19 cellular contexts compared by ENCODE assay signal in genomic region chr12:23197266-23197665, GRCh38.
"Had no signal": no experiment of that assay in that cellular context is flagged by ENCODE, and none has a peak within 500 bp of the region (broad histone marks: within the 10 kb centered on the region; RNA-seq: fewer than 3 reads in every experiment).

No MANE protein-coding gene starts in this region.

- H3K27ac Mint-ChIP-seq: activated CD4-positive, alpha-beta T cell treated with anti-CD3 and anti-CD28 coated beads, Interleukin-2, amount 10 ng/mL, durations not matched to agents 7 days and 5 days; natural killer cell treated with Interleukin-12 subunit alpha and Interleukin-12 subunit beta and Interleukin-15 and Interleukin-18, amount 100 ng/mL, for 72 hours; T-helper 17 cell had no signal

- H3K4me1 ChIP-seq: adrenal gland, heart left ventricle, suprapubic skin had no signal

- H3K27ac ChIP-seq: adrenal gland, suprapubic skin had no signal

- H3K4me3 ChIP-seq: adrenal gland, heart left ventricle, mucosa of descending colon, suprapubic skin had no signal

- H3K4me3 Mint-ChIP-seq: activated CD4-positive, alpha-beta T cell treated with anti-CD3 and anti-CD28 coated beads, Interleukin-2, amount 10 ng/mL, durations not matched to agents 7 days and 5 days; natural killer cell treated with Interleukin-12 subunit alpha and Interleukin-12 subunit beta and Interleukin-15 and Interleukin-18, amount 100 ng/mL, for 72 hours; T-helper 17 cell had no signal

- DNase-seq: activated CD4-positive, alpha-beta T cell treated with anti-CD3 and anti-CD28 coated beads, Interleukin-2, amount 10 ng/mL, durations not matched to agents 7 days and 5 days; activated CD4-positive, CD25-positive, alpha-beta regulatory T cell; activated CD8-positive, alpha-beta memory T cell treated with anti-CD3 and anti-CD28 coated beads for 24 hours; activated naive CD4-positive, alpha-beta T cell treated with anti-CD3 and anti-CD28 coated beads, Interleukin-2, amount 50 U/mL, for 16 hours; activated T-cell treated with anti-CD3 and anti-CD28 coated beads for 4 hours; adrenal gland; effector CD8-positive, alpha-beta T cell; foreskin melanocyte; heart left ventricle; islet precursor cell; mucosa of descending colon; nucleus accumbens; stimulated activated CD4-positive, alpha-beta T cell treated with anti-CD3 and anti-CD28 coated beads, Interleukin-2, amount 100 ng/mL, for 48 hours; stimulated activated naive CD4-positive, alpha-beta T cell treated with Interleukin-2 at 50 U/mL for 16 hours; T-helper 17 cell had no signal

- H3K9me3 ChIP-seq: adrenal gland, mucosa of descending colon, suprapubic skin had no signal

- H3K27me3 ChIP-seq: adrenal gland, heart left ventricle, suprapubic skin had no signal

- FAIRE-seq: colon had no signal

- H3K36me3 ChIP-seq: adrenal gland, heart left ventricle, suprapubic skin had no signal

- H3K4me1 Mint-ChIP-seq: activated CD4-positive, alpha-beta T cell treated with anti-CD3 and anti-CD28 coated beads, Interleukin-2, amount 10 ng/mL, durations not matched to agents 7 days and 5 days; T-helper 17 cell had no signal

- H3K36me3 Mint-ChIP-seq: natural killer cell treated with Interleukin-12 subunit alpha and Interleukin-12 subunit beta and Interleukin-15 and Interleukin-18, amount 100 ng/mL, for 72 hours had no signal

- ATAC-seq: heart left ventricle; left lobe of liver; mucosa of descending colon; natural killer cell treated with Interleukin-12 subunit alpha and Interleukin-12 subunit beta and Interleukin-15 and Interleukin-18, amount 100 ng/mL, for 72 hours; T-helper 17 cell had no signal

- H3K9me3 Mint-ChIP-seq: activated CD4-positive, alpha-beta T cell treated with anti-CD3 and anti-CD28 coated beads, Interleukin-2, amount 10 ng/mL, durations not matched to agents 7 days and 5 days had no signal
